ENCODE assay signal across 8 cellular contexts in genomic region chr2:136423516-136423996, GRCh38.
DNase-seq lines count a peak whose midpoint lies in the region; ATAC-seq lines count a peak whose summit lies in the region.

No MANE protein-coding gene starts in this region.

- ATAC-seq in GM18867 (IDR thresholded peaks at IDR 0.05; ENCODE audit: unreplicated experiment) = peak; percentile 99
- peak; percentile 100 for ATAC-seq in HG03103 (IDR thresholded peaks at IDR 0.05; ENCODE audit: low read depth, unreplicated experiment)
- peak; percentile 94 to 97 for ATAC-seq in activated CD4-positive, CD25-positive, alpha-beta regulatory T cell treated with anti-CD3 and anti-CD28 coated beads, Interleukin-2, amount 50 U/mL, for 24 hours
- ATAC-seq in left lobe of liver = peak; percentile 99

- peak; percentile 64 for DNase-seq in AG08395 (ENCODE audit: low spot score)
- peak; percentile 44 for DNase-seq in NCI-H2196 (lab: John Stamatoyannopoulos, UW; ENCODE audit: unreplicated experiment)
- DNase-seq in cerebellum (ENCODE audit: low spot score) = peak; percentile 58
- DNase-seq in left lobe of liver (ENCODE audit: low spot score) = peak; percentile 67
- peak; percentile 79 to 86 for DNase-seq in stimulated activated CD4-positive, alpha-beta T cell treated with anti-CD3 and anti-CD28 coated beads, Interleukin-2, amount 100 ng/mL, for 48 hours

Comparison
In these comparisons a context has a peak if more than half of its experiments do, and no peak if none do; other contexts are left out.
1. Peak in every context shown above with its lines: DNase-seq and ATAC-seq.